1 cellular context compared by ENCODE assay signal in genomic region chr14:96626916-96627315, GRCh38.
TF ChIP-seq lines count a peak whose summit lies in the region.

No MANE protein-coding gene starts in this region.

TF ChIP-seq in H1, 55 proteins besides CTCF, POLR2A, EP300 and RAD21 (continued from another document):
- TF ChIP-seq EZH2 (IDR thresholded peaks at IDR 0.05; ENCODE audit: low read depth, low read length, severe bottlenecking) (no peak), GTF2F1 (IDR thresholded peaks at IDR 0.05; ENCODE audit: borderline replicate concordance, low read depth, low read length) (no peak), CBX8 (IDR thresholded peaks at IDR 0.05; ENCODE audit: borderline replicate concordance, low read depth, low read length) (no peak), SP1 (IDR thresholded peaks at IDR 0.05; ENCODE audit: low read depth, low read length) (no peak), PHF8 (conservative IDR thresholded peaks at IDR 0.05; ENCODE audit: low read depth, low read length) (no peak), RBBP5 (IDR thresholded peaks at IDR 0.05; ENCODE audit: borderline replicate concordance, low read depth, low read length) (no peak)
